ENCODE assay signal across 10 cellular contexts in genomic region chr16:67242138-67242730, GRCh38. TPM values are rescaled to one million over a fixed set of nuclear protein-coding genes. Genes with fewer than 3 reads are reported as not detected.
DNase-seq lines count a peak whose midpoint lies in the region; ATAC-seq, FAIRE-seq and TF ChIP-seq lines count a peak whose summit lies in the region.
"Had no signal": no experiment of that assay in that cellular context is flagged by ENCODE, and none has a peak within 500 bp of the region (broad histone marks: within the 10 kb centered on the region; RNA-seq: fewer than 3 reads in every experiment).

No MANE protein-coding gene starts in this region.

- 0 out of 2 replicates have a peak overlapping the region, but pooled peaks have one; percentile 16 for H2BK5ac ChIP-seq in H1 (ENCODE audit: low read depth, low read length)

- peaks cover 0 to 21% of the 10 kb centered on the region in 2 experiments; a peak in 2 of 4 replicates for H3K79me2 ChIP-seq in H1 (ENCODE audit: control insufficient read depth in 1 of 2, insufficient read depth in 2 of 2, low read length in 2 of 2)

- CTCF ChIA-PET in AG04450 (lab: Charles Lee): interaction anchor here (0.6 to 0.7 kb wide), 2 partner anchors 57 to 367 kb away, joined by 5 to 12 read pairs; no protein-coding TSS in a partner anchor
- CTCF ChIA-PET in H1 (lab: Charles Lee; ENCODE audit: partially characterized antibody): interaction anchor here (0.5 to 1.6 kb wide), 6 partner anchors 14 to 146 kb away, joined by 3 to 6 read pairs (median 4); no protein-coding TSS in a partner anchor

- H3K23me2 ChIP-seq in H1 (ENCODE audit: low read depth, low read length): peaks cover 1% of the 10 kb centered on the region; the same call in 1 of the 2 replicates

- peaks cover 0 to 2% of the 10 kb centered on the region in 2 experiments for H4K20me1 ChIP-seq in H1 (replicated peaks in 1 of 2; ENCODE audit: control insufficient read depth in 1 of 2, insufficient read depth in 2 of 2, low read length in 2 of 2)

- no peak overlapping the region for H2BK120ac ChIP-seq in H1 (replicated peaks; ENCODE audit: low read depth, low read length)

- no peak overlapping the region for H2BK15ac ChIP-seq in H1 (ENCODE audit: low read length)

- H3K56ac ChIP-seq in H1 (replicated peaks; ENCODE audit: insufficient read length, low read depth, low read length): no peak overlapping the region

- WGBS in H1 (ENCODE audit: extremely low coverage in 1 of 2, insufficient coverage in 1 of 2, insufficient read length in 1 of 2, insufficient replicate concordance in 2 of 2, low coverage in 1 of 2, low lambda C conversion rate in 2 of 2, missing lambda C conversion rate in 1 of 2), 2 experiments: 94% methylated on average over 4 of the region's 4 CpGs; no CpG with 5 or more reads in 1 of the 2 experiments

- H3K27me3 ChIP-seq in AG04450 (ENCODE audit: control insufficient read depth, insufficient read depth, low read length) (no peaks in the 10 kb centered on the region), Peyer's patch (no peaks in the 10 kb centered on the region), H1 (replicated peaks in 1 of 4; ENCODE audit: control insufficient read depth in 3 of 4, extremely low read depth in 1 of 4, insufficient read depth in 3 of 4, low read length in 3 of 4) (no peaks in the 10 kb centered on the region), neutrophil (no peaks in the 10 kb centered on the region)

- no peak overlapping the region for H3K4ac ChIP-seq in H1 (replicated peaks; ENCODE audit: insufficient read length, low read depth, low read length)

- H3K9me3 ChIP-seq in AG04450 (ENCODE audit: control insufficient read depth, insufficient read depth, low read length): no peaks in the 10 kb centered on the region; the same call in 1 of the 2 replicates
- H3K9me3 ChIP-seq in Peyer's patch: no peaks in the 10 kb centered on the region
- no peaks in the 10 kb centered on the region for H3K9me3 ChIP-seq in H1 (ENCODE audit: insufficient read depth in 2 of 2, low read depth in 1 of 2, low read length in 1 of 2)
- H3K9me3 ChIP-seq in neutrophil: no peaks in the 10 kb centered on the region

- no peak for TF ChIP-seq RAD21 in H1 (IDR thresholded peaks at IDR 0.05 in 1 of 2, conservative IDR thresholded peaks at IDR 0.05 in 1 of 2; ENCODE audit: low read depth in 2 of 2, low read length in 2 of 2)

- H3K9ac ChIP-seq in H1 (replicated peaks in 1 of 4; ENCODE audit: extremely low read depth in 1 of 4, low read depth in 3 of 4, low read length in 3 of 4): no peak overlapping the region

- peaks cover 18% of the 10 kb centered on the region for H3K79me1 ChIP-seq in H1 (ENCODE audit: low read depth, low read length)

- 0 out of 2 replicates have a peak overlapping the region, but pooled peaks have one; percentile 33 for H2AK5ac ChIP-seq in H1 (ENCODE audit: low read depth, low read length)

- H4K5ac ChIP-seq in H1 (ENCODE audit: insufficient read length, low read depth, low read length): no peak overlapping the region

- TF ChIP-seq POLR2A in Peyer's patch (IDR thresholded peaks at IDR 0.05) (no peak), H1 (IDR thresholded peaks at IDR 0.05; ENCODE audit: control extremely low read depth in 1 of 2, low read depth in 2 of 2, low read length in 2 of 2) (no peak)

- no peak overlapping the region for H2AFZ ChIP-seq in H1 (ENCODE audit: low read length)

- H3K36me3 ChIP-seq in Peyer's patch (peaks cover 0 to 25% (median 0%) of the 10 kb centered on the region in 3 donors), H1 (ENCODE audit: control insufficient read depth in 2 of 4, insufficient read depth in 4 of 4, low read length in 3 of 4) (peaks cover under 1 to 10% (median 5%) of the 10 kb centered on the region in 4 experiments; a peak in 3 of 8 replicates), neutrophil (peaks cover 26% of the 10 kb centered on the region)

- POLR2A ChIA-PET in AG04450 (lab: Yijun Ruan, JAX): interaction anchor here (0.5 to 2.3 kb wide), 4 partner anchors 10 to 372 kb away, joined by 3 to 10 read pairs (median 3); partner anchors contain the start of gene TMEM208
- POLR2A ChIA-PET in H1 (lab: Charles Lee; ENCODE audit: partially characterized antibody): interaction anchor here (1.0 to 1.7 kb wide), 2 partner anchors 10 to 14 kb away, joined by 3 to 5 read pairs; no protein-coding TSS in a partner anchor

- DNase-seq in AG04450 (ENCODE audit: low read depth, low spot score): no peak
- peak in 1 of 3 donors; percentile 36 for DNase-seq in Peyer's patch
- no peak for DNase-seq in H1 (ENCODE audit: low read depth in 1 of 2, low spot score in 2 of 2)
- DNase-seq in substantia nigra (lab: John Stamatoyannopoulos, UW): no peak
- DNase-seq in HPDE6-E6E7 (ENCODE audit: extremely low spot score): no peak
- DNase-seq in stimulated activated naive CD4-positive, alpha-beta T cell treated with Interleukin-2 at 50 U/mL for 16 hours (lab: John Stamatoyannopoulos, UW): no peak
- DNase-seq: stimulated activated naive CD8-positive, alpha-beta T cell treated with anti-CD3 and anti-CD28 coated beads, Interleukin-15, amount 100 ng/mL, for 72 hours had no signal

- TF ChIP-seq EP300 in H1 (IDR thresholded peaks at IDR 0.05; ENCODE audit: borderline replicate concordance in 1 of 2, low read depth in 2 of 2, low read length in 2 of 2): no peak

- no peak for TF ChIP-seq CTCF in AG04450 (IDR thresholded peaks at IDR 0.05; ENCODE audit: low read depth, low read length)
- no peak for TF ChIP-seq CTCF in Peyer's patch (IDR thresholded peaks at IDR 0.05)
- TF ChIP-seq CTCF in H1 (IDR thresholded peaks at IDR 0.05; ENCODE audit: control extremely low read depth in 1 of 3, insufficient read depth in 1 of 3, low read depth in 1 of 3, low read length in 3 of 3): no peak
- no peak for TF ChIP-seq CTCF in neutrophil (IDR thresholded peaks at IDR 0.05)

- H2BK20ac ChIP-seq in H1 (ENCODE audit: low read length): no peak overlapping the region

- H3K18ac ChIP-seq in H1 (ENCODE audit: extremely low read depth, low read length): no peak overlapping the region; the same call in 1 of the 2 replicates

- ATAC-seq in GM18498 (IDR thresholded peaks at IDR 0.05; ENCODE audit: unreplicated experiment): no peak
- ATAC-seq: stimulated activated naive CD8-positive, alpha-beta T cell treated with anti-CD3 and anti-CD28 coated beads, Interleukin-15, amount 100 ng/mL, for 72 hours had no signal

- no peak overlapping the region for H3K23ac ChIP-seq in H1 (ENCODE audit: insufficient read length)

- no peak overlapping the region for H3K14ac ChIP-seq in H1 (ENCODE audit: insufficient read length)

- H4K8ac ChIP-seq in H1 (ENCODE audit: extremely low read depth, insufficient read depth, low read length): no peak overlapping the region

- H3K27ac ChIP-seq in AG04450 (ENCODE audit: low read depth, low read length) (peak overlapping the region; percentile 98), Peyer's patch (peak overlapping the region in 3 of 4 donors; percentile 53 to 89 (median 69)), H1 (ENCODE audit: low read depth, low read length) (no peak overlapping the region), neutrophil (peak overlapping the region; percentile 33), substantia nigra (ENCODE audit: low read depth, low read length, poor library complexity, severe bottlenecking) (no peak overlapping the region)

- H3K4me3 ChIP-seq in AG04450 (ENCODE audit: low read depth, low read length) (no peak overlapping the region), Peyer's patch (no peak overlapping the region), H1 (ENCODE audit: extremely low read depth in 1 of 4, insufficient read depth in 2 of 4, low read depth in 3 of 4, low read length in 4 of 4) (no peak overlapping the region), neutrophil (ENCODE audit: low read depth in 1 of 2, low read length in 1 of 2) (no peak overlapping the region)

- H3K4me1 ChIP-seq in Peyer's patch (peaks cover 10 to 58% (median 28%) of the 10 kb centered on the region in 4 donors), H1 (replicated peaks in 1 of 4; ENCODE audit: control insufficient read depth in 3 of 4, insufficient read depth in 4 of 4, low read length in 3 of 4) (peaks cover 12 to 23% (median 14%) of the 10 kb centered on the region in 4 experiments), neutrophil (ENCODE audit: control insufficient read depth in 1 of 2, insufficient read depth in 1 of 2, low read depth in 1 of 2, low read length in 1 of 2) (peaks cover 38 to 45% of the 10 kb centered on the region in 2 experiments)

- H3K4me2 ChIP-seq in H1 (ENCODE audit: insufficient read depth in 1 of 2, low read depth in 2 of 2, low read length in 2 of 2): no peak overlapping the region; a peak in 1 of 4 replicates

- FAIRE-seq in H1 (lab: Jason Lieb, UNC): no peak
- FAIRE-seq: D721Med had no signal

- 0 out of 2 replicates have a peak overlapping the region, but pooled peaks have one; percentile 94 for H2BK12ac ChIP-seq in H1 (ENCODE audit: low read depth, low read length)

- no peak overlapping the region for H4K91ac ChIP-seq in H1 (replicated peaks; ENCODE audit: insufficient read length, low read length)

RNA-seq across cellular contexts. Expression of gene FHOD1, which starts 5.0 kb away (rescaled TPM):
- polyA plus RNA-seq in AG04450 (2011; rRNA removed): 21.2 and 25.4 TPM in 2 replicates
- polyA minus RNA-seq in AG04450 (2011; rRNA and poly(A)+ RNA removed): 33.5 and 48.0 TPM in 2 replicates
- 10 to 100 TPM; 13.3 to 64.4 (median 38.8) TPM for total RNA-seq in Peyer's patch
- total RNA-seq in H1 (2021; fragmentation: NEBNext Ultra II Directional; extraction: Animal tissue kit (Norgen Biotek cat#: 25700)): 55.4 and 60.7 TPM in 2 replicates
- 31.3 and 49.1 TPM in 2 replicates for polyA plus RNA-seq in H1 (2011; rRNA removed)
- 37.0 TPM for polyA plus RNA-seq in H1 (2011; cell fraction: cytosol; rRNA removed)
- polyA plus RNA-seq in H1 (2011; cell fraction: nucleus; rRNA removed): 265 TPM
- polyA plus RNA-seq in H1 (2012, experiment 1 of 2): 61.4 to 64.9 TPM (median 62.6 TPM) in 4 replicates
- polyA plus RNA-seq in H1 (2012, experiment 2 of 2): 45.5 TPM
- polyA plus RNA-seq in H1 (2013, experiment 1 of 2): 52.4 TPM
- polyA plus RNA-seq in H1 (2013, experiment 2 of 2): 54.1 TPM
- polyA minus RNA-seq in H1 (2011; rRNA and poly(A)+ RNA removed): 16.5 and 38.8 TPM in 2 replicates
- 17.6 TPM for polyA minus RNA-seq in H1 (2011; cell fraction: cytosol; rRNA and poly(A)+ RNA removed)
- 47.7 TPM for polyA minus RNA-seq in H1 (2011; cell fraction: nucleus; rRNA and poly(A)+ RNA removed)

RNA-seq across cellular contexts. Expression of gene SLC9A5, which starts 6.5 kb away (rescaled TPM):
- polyA plus RNA-seq in AG04450 (2011; rRNA removed): 2.4 and 3.1 TPM in 2 replicates
- polyA minus RNA-seq in AG04450 (2011; rRNA and poly(A)+ RNA removed): 2.8 and 3.4 TPM in 2 replicates
- 1 to 10 TPM; 1.2 to 2.2 (median 1.8) TPM for total RNA-seq in Peyer's patch
- 7.9 and 8.5 TPM in 2 replicates for total RNA-seq in H1 (2021; fragmentation: NEBNext Ultra II Directional; extraction: Animal tissue kit (Norgen Biotek cat#: 25700))
- polyA plus RNA-seq in H1 (2011; rRNA removed): 8.6 and 11.6 TPM in 2 replicates
- polyA plus RNA-seq in H1 (2011; cell fraction: cytosol; rRNA removed): 11.7 TPM
- 63.5 TPM for polyA plus RNA-seq in H1 (2011; cell fraction: nucleus; rRNA removed)
- polyA plus RNA-seq in H1 (2012, experiment 1 of 2): 7.6 to 12.3 TPM (median 10.6 TPM) in 4 replicates
- 4.7 TPM for polyA plus RNA-seq in H1 (2012, experiment 2 of 2)
- 5.2 TPM for polyA plus RNA-seq in H1 (2013, experiment 1 of 2)
- polyA plus RNA-seq in H1 (2013, experiment 2 of 2): 5.2 TPM
- 6.3 and 6.7 TPM in 2 replicates for polyA minus RNA-seq in H1 (2011; rRNA and poly(A)+ RNA removed)
- 3.6 TPM for polyA minus RNA-seq in H1 (2011; cell fraction: cytosol; rRNA and poly(A)+ RNA removed)
- 12.6 TPM for polyA minus RNA-seq in H1 (2011; cell fraction: nucleus; rRNA and poly(A)+ RNA removed)

RNA-seq across cellular contexts. Expression of gene TMEM208, which starts 15.3 kb away (rescaled TPM):
- polyA plus RNA-seq in AG04450 (2011; rRNA removed) (38.5 and 46.8 TPM in 2 replicates), H1 (2011; rRNA removed) (93.9 and 100.0 TPM in 2 replicates)
- 33.9 and 34.9 TPM in 2 replicates for polyA minus RNA-seq in AG04450 (2011; rRNA and poly(A)+ RNA removed)
- total RNA-seq in Peyer's patch: 10 to 100 TPM; 23.9 to 40.3 (median 33.3) TPM
- 37.7 and 37.9 TPM in 2 replicates for total RNA-seq in H1 (2021; fragmentation: NEBNext Ultra II Directional; extraction: Animal tissue kit (Norgen Biotek cat#: 25700))
- 76.6 TPM for polyA plus RNA-seq in H1 (2011; cell fraction: cytosol; rRNA removed)
- polyA plus RNA-seq in H1 (2011; cell fraction: nucleus; rRNA removed): 66.5 TPM
- polyA plus RNA-seq in H1 (2012, experiment 1 of 2): 42.9 to 57.2 TPM (median 49.6 TPM) in 4 replicates
- polyA plus RNA-seq in H1 (2012, experiment 2 of 2): 71.1 TPM
- 48.0 TPM for polyA plus RNA-seq in H1 (2013, experiment 1 of 2)
- 59.4 TPM for polyA plus RNA-seq in H1 (2013, experiment 2 of 2)
- 43.1 and 48.2 TPM in 2 replicates for polyA minus RNA-seq in H1 (2011; rRNA and poly(A)+ RNA removed)
- 20.2 TPM for polyA minus RNA-seq in H1 (2011; cell fraction: cytosol; rRNA and poly(A)+ RNA removed)
- 38.5 TPM for polyA minus RNA-seq in H1 (2011; cell fraction: nucleus; rRNA and poly(A)+ RNA removed)

RNA-seq across cellular contexts. Expression of gene PLEKHG4, which starts 37.1 kb away (rescaled TPM):
- polyA plus RNA-seq in AG04450 (2011; rRNA removed) (17.2 and 23.3 TPM in 2 replicates), H1 (2011; rRNA removed) (11.1 and 19.8 TPM in 2 replicates)
- polyA minus RNA-seq in AG04450 (2011; rRNA and poly(A)+ RNA removed): 14.1 and 22.3 TPM in 2 replicates
- total RNA-seq in Peyer's patch: 10 to 100 TPM; 12.3 to 16.5 (median 14.0) TPM
- 7.4 and 7.7 TPM in 2 replicates for total RNA-seq in H1 (2021; fragmentation: NEBNext Ultra II Directional; extraction: Animal tissue kit (Norgen Biotek cat#: 25700))
- 11.0 TPM for polyA plus RNA-seq in H1 (2011; cell fraction: cytosol; rRNA removed)
- polyA plus RNA-seq in H1 (2011; cell fraction: nucleus; rRNA removed): 51.8 TPM
- 5.7 to 10.4 TPM (median 7.0 TPM) in 4 replicates for polyA plus RNA-seq in H1 (2012, experiment 1 of 2)
- polyA plus RNA-seq in H1 (2012, experiment 2 of 2): 6.4 TPM
- 6.1 TPM for polyA plus RNA-seq in H1 (2013, experiment 1 of 2)
- 4.0 TPM for polyA plus RNA-seq in H1 (2013, experiment 2 of 2)
- 6.4 and 9.0 TPM in 2 replicates for polyA minus RNA-seq in H1 (2011; rRNA and poly(A)+ RNA removed)
- 17.0 TPM for polyA minus RNA-seq in H1 (2011; cell fraction: cytosol; rRNA and poly(A)+ RNA removed)
- 8.1 TPM for polyA minus RNA-seq in H1 (2011; cell fraction: nucleus; rRNA and poly(A)+ RNA removed)

RNA-seq across cellular contexts. Expression of gene ELMO3, which starts 43.3 kb away (rescaled TPM):
- polyA plus RNA-seq in AG04450 (2011; rRNA removed) (0.57 and 0.74 TPM in 2 replicates), H1 (2011; rRNA removed) (10.9 and 14.4 TPM in 2 replicates)
- polyA minus RNA-seq in AG04450 (2011; rRNA and poly(A)+ RNA removed): 0.48 and 0.64 TPM in 2 replicates
- total RNA-seq in Peyer's patch: 100 to 1,000 TPM in 1 of 4 donors, 10 to 100 TPM in 3; 25.6 to 119 (median 82.2) TPM
- 9.2 and 9.6 TPM in 2 replicates for total RNA-seq in H1 (2021; fragmentation: NEBNext Ultra II Directional; extraction: Animal tissue kit (Norgen Biotek cat#: 25700))
- polyA plus RNA-seq in H1 (2011; cell fraction: cytosol; rRNA removed): 15.4 TPM
- 40.6 TPM for polyA plus RNA-seq in H1 (2011; cell fraction: nucleus; rRNA removed)
- 6.7 to 11.8 TPM (median 10.8 TPM) in 4 replicates for polyA plus RNA-seq in H1 (2012, experiment 1 of 2)
- 9.1 TPM for polyA plus RNA-seq in H1 (2012, experiment 2 of 2)
- polyA plus RNA-seq in H1 (2013, experiment 1 of 2): 5.2 TPM
- 5.0 TPM for polyA plus RNA-seq in H1 (2013, experiment 2 of 2)
- polyA minus RNA-seq in H1 (2011; rRNA and poly(A)+ RNA removed): 4.5 and 7.0 TPM in 2 replicates
- 5.1 TPM for polyA minus RNA-seq in H1 (2011; cell fraction: cytosol; rRNA and poly(A)+ RNA removed)
- 6.0 TPM for polyA minus RNA-seq in H1 (2011; cell fraction: nucleus; rRNA and poly(A)+ RNA removed)

Comparison
In these comparisons a context has a peak if more than half of its experiments do, and no peak if none do; other contexts are left out.
1. H3K27ac ChIP-seq: peak in AG04450 (single experiment), Peyer's patch (3 of 4) and neutrophil (single experiment); none in H1 (single experiment) and substantia nigra (single experiment).